ENCODE assay signal across 8 cellular contexts in the genomic region with DNA sequence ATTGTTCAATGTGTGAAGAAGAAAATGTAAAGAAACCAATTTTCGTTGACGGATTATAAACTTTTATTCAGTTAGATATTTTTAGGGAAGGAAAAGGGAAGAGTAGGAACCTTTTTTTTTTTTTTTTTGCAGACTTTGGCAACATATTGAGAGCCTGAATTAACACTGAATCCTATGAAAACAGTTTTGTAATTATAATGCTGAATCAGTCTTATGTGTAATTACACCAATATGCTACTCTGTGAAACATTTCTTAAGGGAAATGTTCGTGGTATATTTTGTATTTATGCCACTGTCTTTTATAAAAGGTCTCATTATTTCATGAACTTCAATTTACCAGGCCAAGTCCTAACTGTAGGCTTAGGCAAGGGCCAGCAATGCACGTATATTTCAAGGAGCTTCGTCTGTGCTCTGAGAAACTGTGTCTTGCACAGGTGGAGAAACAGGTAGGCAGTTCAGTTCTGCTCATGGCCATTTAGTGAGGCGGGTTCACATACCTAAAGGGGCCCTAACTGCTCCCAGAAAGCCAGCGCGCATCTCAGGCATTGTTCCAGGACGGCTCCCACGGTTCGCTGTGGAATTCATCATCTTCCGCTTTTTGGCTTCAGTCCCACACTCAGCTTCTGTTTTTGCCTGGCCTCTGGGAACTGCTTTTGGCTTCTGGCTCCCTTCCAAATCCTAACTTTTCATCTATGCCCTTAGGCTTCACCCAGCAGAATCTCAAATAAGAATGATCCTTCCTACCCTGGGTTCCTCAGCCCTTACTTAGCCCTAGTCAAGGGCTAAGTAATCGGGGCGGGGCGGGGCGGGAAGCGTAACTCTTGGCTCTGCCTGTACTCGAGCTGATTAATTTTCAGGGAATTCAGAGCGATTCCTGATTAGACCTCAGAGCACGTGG.
A peak's percentile ranks its signal among the peaks of the same experiment; 100 is the strongest.
DNase-seq lines count a peak whose midpoint lies in the region; ATAC-seq lines count a peak whose summit lies in the region.

No MANE protein-coding gene starts in this region.

- no peak for ATAC-seq in HG03571 (IDR thresholded peaks at IDR 0.05; ENCODE audit: unreplicated experiment)

- DNase-seq in ELF-1 (ENCODE audit: low read depth, low spot score): peak; percentile 47
- DNase-seq in RPMI7951 (ENCODE audit: low read depth): peak; percentile 98
- DNase-seq in fibroblast of peridontal ligament (ENCODE audit: extremely low read depth): peak; percentile 94
- peak; percentile 52 for DNase-seq in pulmonary artery endothelial cell (ENCODE audit: low read depth, low spot score)
- DNase-seq in germinal center (ENCODE audit: low spot score): no peak
- DNase-seq in stimulated activated CD4-positive, alpha-beta T cell treated with anti-CD3 and anti-CD28 coated beads, Interleukin-2, amount 100 ng/mL, for 24 hours: no peak
- DNase-seq in NCI-H2029 treated with DMSO at 0.1 percent for 48 hours (lab: John Stamatoyannopoulos, UW): no peak

Comparison
In these comparisons a context has a peak if more than half of its experiments do, and no peak if none do; other contexts are left out.
1. DNase-seq: peak in ELF-1 (single experiment), RPMI7951 (single experiment), fibroblast of peridontal ligament (single experiment) and pulmonary artery endothelial cell (single experiment); none in germinal center (single experiment), stimulated activated CD4-positive, alpha-beta T cell treated with anti-CD3 and anti-CD28 coated beads, Interleukin-2, amount 100 ng/mL, for 24 hours (0 of 2) and NCI-H2029 treated with DMSO at 0.1 percent for 48 hours (single experiment).